23 cellular contexts compared by ENCODE assay signal in genomic region chr17:8647202-8647601, GRCh38.
"Had no signal": no experiment of that assay in that cellular context is flagged by ENCODE, and none has a peak within 500 bp of the region (broad histone marks: within the 10 kb centered on the region; RNA-seq: fewer than 3 reads in every experiment).

No MANE protein-coding gene starts in this region.

- H3K27me3 ChIP-seq: ovary, sigmoid colon, suprapubic skin, upper lobe of left lung, vagina had no signal

- H3K36me3 ChIP-seq: left ventricle myocardium inferior, ovary, sigmoid colon, spleen, suprapubic skin, transverse colon, upper lobe of left lung, vagina had no signal

- H3K4me3 Mint-ChIP-seq: mesothelial cell of epicardium; naive B cell; natural killer cell; stimulated activated effector memory CD8-positive, alpha-beta T cell treated with anti-CD3 and anti-CD28 coated beads, Interleukin-12 subunit alpha, Interleukin-12 subunit beta, amount 100 ng/mL, for 72 hours; stimulated activated naive CD8-positive, alpha-beta T cell treated with anti-CD3 and anti-CD28 coated beads, Interleukin-15, Interleukin-2, amounts not matched to agents 100 ng/mL and 50 ng/mL, for 24 hours had no signal

- H3K4me1 ChIP-seq: left ventricle myocardium inferior, sigmoid colon, spleen, suprapubic skin, transverse colon, upper lobe of left lung, vagina had no signal

- H3K36me3 Mint-ChIP-seq: mesothelial cell of epicardium; naive B cell; natural killer cell; stimulated activated effector memory CD8-positive, alpha-beta T cell treated with anti-CD3 and anti-CD28 coated beads, Interleukin-12 subunit alpha, Interleukin-12 subunit beta, amount 100 ng/mL, for 72 hours had no signal

- H3K27ac ChIP-seq: left ventricle myocardium inferior, ovary, sigmoid colon, spleen, suprapubic skin, transverse colon, upper lobe of left lung, vagina had no signal

- H3K9me3 Mint-ChIP-seq: mesothelial cell of epicardium; naive B cell; natural killer cell; stimulated activated effector memory CD8-positive, alpha-beta T cell treated with anti-CD3 and anti-CD28 coated beads, Interleukin-12 subunit alpha, Interleukin-12 subunit beta, amount 100 ng/mL, for 72 hours; stimulated activated naive CD8-positive, alpha-beta T cell treated with anti-CD3 and anti-CD28 coated beads, Interleukin-15, Interleukin-2, amounts not matched to agents 100 ng/mL and 50 ng/mL, for 24 hours had no signal

- H3K9me3 ChIP-seq: left ventricle myocardium inferior, ovary, sigmoid colon, spleen, suprapubic skin, transverse colon, upper lobe of left lung, vagina had no signal

- H3K4me3 ChIP-seq: left ventricle myocardium inferior, lung, ovary, sigmoid colon, spleen, suprapubic skin, transverse colon, upper lobe of left lung, vagina had no signal

- H3K27ac Mint-ChIP-seq: mesothelial cell of epicardium; natural killer cell; progenitor cell of endocrine pancreas; stimulated activated effector memory CD8-positive, alpha-beta T cell treated with anti-CD3 and anti-CD28 coated beads, Interleukin-12 subunit alpha, Interleukin-12 subunit beta, amount 100 ng/mL, for 72 hours; stimulated activated naive CD8-positive, alpha-beta T cell treated with anti-CD3 and anti-CD28 coated beads, Interleukin-15, Interleukin-2, amounts not matched to agents 100 ng/mL and 50 ng/mL, for 24 hours had no signal

- DNase-seq: hippocampal formation; kidney; left ventricle myocardium inferior; mesendoderm; naive B cell; natural killer cell; ovary; retina; right cardiac atrium; sigmoid colon; small intestine; spleen; stimulated activated CD4-positive, alpha-beta T cell treated with anti-CD3 and anti-CD28 coated beads, Interleukin-4, amount 100 ng/mL, for 24 hours; stimulated activated naive CD4-positive, alpha-beta T cell; transverse colon; upper lobe of left lung had no signal

- ATAC-seq: natural killer cell; right cardiac atrium; stimulated activated effector memory CD8-positive, alpha-beta T cell treated with anti-CD3 and anti-CD28 coated beads, Interleukin-12 subunit alpha, Interleukin-12 subunit beta, amount 100 ng/mL, for 72 hours had no signal

- H3K4me1 Mint-ChIP-seq: naive B cell; natural killer cell; stimulated activated effector memory CD8-positive, alpha-beta T cell treated with anti-CD3 and anti-CD28 coated beads, Interleukin-12 subunit alpha, Interleukin-12 subunit beta, amount 100 ng/mL, for 72 hours had no signal
